In the genomic region with DNA sequence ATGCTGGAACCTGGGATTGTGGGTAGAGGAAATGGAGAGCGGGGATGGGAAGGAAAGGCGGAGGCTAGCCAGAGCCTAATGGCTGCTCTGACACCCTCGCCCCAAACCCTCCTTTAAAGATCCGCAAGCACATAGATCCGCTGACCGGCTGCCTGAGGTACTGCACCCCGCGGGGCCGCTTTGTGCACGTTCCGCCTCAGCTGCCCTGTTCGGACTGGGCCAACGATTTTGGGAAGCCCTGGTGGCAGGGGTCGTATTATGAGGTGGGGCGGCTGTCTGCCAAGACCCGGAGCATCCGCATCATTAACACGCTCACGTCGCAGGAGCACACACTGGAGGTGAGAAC, we compare ENCODE assay signal across 8 cellular contexts. TPM values are rescaled to one million over a fixed set of nuclear protein-coding genes. Genes with fewer than 3 reads are reported as not detected.
DNase-seq lines count a peak whose midpoint lies in the region; ATAC-seq and TF ChIP-seq lines count a peak whose summit lies in the region.

No MANE protein-coding gene starts in this region.

- no peaks in the 10 kb centered on the region for H3K27me3 ChIP-seq in PC-9 (ENCODE audit: insufficient read depth, low read depth)
- no peaks in the 10 kb centered on the region for H3K27me3 ChIP-seq in thoracic aorta (replicated peaks; ENCODE audit: insufficient read depth)

- TSS peak; percentile 13 for BruUV-seq in PC-9 (replicated peaks; lab: Mats Ljungman, UMichigan)

- H3K36me3 ChIP-seq in PC-9 (ENCODE audit: low read depth) (no peaks in the 10 kb centered on the region), thoracic aorta (no peaks in the 10 kb centered on the region)

- peaks cover 14% of the 10 kb centered on the region for H3F3A ChIP-seq in PC-9 (ENCODE audit: insufficient read depth, low read depth)

- no peaks in the 10 kb centered on the region for H3K9me2 ChIP-seq in PC-9 (ENCODE audit: insufficient read depth)

- H3K4me3 ChIP-seq in PC-9, result peak overlapping the region; percentile 97
- H3K4me3 ChIP-seq in cardiac fibroblast (replicated peaks in 1 of 2; ENCODE audit: low read depth in 2 of 2, low read length in 2 of 2), result peak overlapping the region; percentile 70 to 80
- H3K4me3 ChIP-seq in thoracic aorta, result peak overlapping the region; percentile 75

- DNase-seq in activated T-cell treated with anti-CD3 and anti-CD28 coated beads, Interleukin-2, amount 50 U/mL, for 1 hour, result peak; percentile 49
- DNase-seq in activated T-cell treated with anti-CD3 and anti-CD28 coated beads, Interleukin-2, amount 50 U/mL, for 48 hours, result no peak
- DNase-seq in PC-9 (peak; percentile 45 to 53), cardiac fibroblast (ENCODE audit: low read depth in 2 of 2) (peak; percentile 61 to 63), left lobe of liver (ENCODE audit: low spot score) (peak; percentile 64), thoracic aorta (ENCODE audit: low spot score) (no peak)

- H3K79me2 ChIP-seq in PC-9 (ENCODE audit: low read depth), result peaks cover 18% of the 10 kb centered on the region

- H3K27ac ChIP-seq in PC-9, result peak overlapping the region; percentile 79
- peak overlapping the region; percentile 80 to 85 for H3K27ac ChIP-seq in thoracic aorta

- TF ChIP-seq CTCF in PC-9 (conservative IDR thresholded peaks at IDR 0.05) (peak; percentile 53), cardiac fibroblast (IDR thresholded peaks at IDR 0.05; ENCODE audit: low read depth, low read length) (peak; percentile 63), thoracic aorta (IDR thresholded peaks at IDR 0.05) (peak; percentile 49)

- intact Hi-C loops in PC-9 (cut with micrococcal nuclease; ENCODE audit: unreplicated experiment), result loop anchor here (5.0 to 10.0 kb wide), 2 partner anchors 36 to 274 kb away; a partner anchor contains a TSS

- peak overlapping the region; percentile 78 for H2AFZ ChIP-seq in PC-9

- CTCF ChIA-PET in PC-9 (lab: Charles Lee), result no interaction called here

- H3K4me1 ChIP-seq in PC-9 (replicated peaks; ENCODE audit: insufficient read depth) (peaks cover 13% of the 10 kb centered on the region), thoracic aorta (ENCODE audit: control insufficient read depth in 1 of 2, low read depth in 2 of 2) (peaks cover 21 to 31% of the 10 kb centered on the region in 2 donors)

- peak overlapping the region; percentile 97 for H3K4me2 ChIP-seq in PC-9

- ATAC-seq in left lobe of liver, result peak; percentile 37
- ATAC-seq in thoracic aorta (ENCODE audit: insufficient number of reproducible peaks, low FRiP score, low read depth), result no peak
- no peak for ATAC-seq in GM21529 (IDR thresholded peaks at IDR 0.05; ENCODE audit: unreplicated experiment)
- no peak for ATAC-seq in HG02763 (IDR thresholded peaks at IDR 0.05; ENCODE audit: unreplicated experiment)

- H4K20me1 ChIP-seq in PC-9 (ENCODE audit: insufficient read depth), result no peaks in the 10 kb centered on the region

- no peaks in the 10 kb centered on the region for H3K9me3 ChIP-seq in PC-9 (ENCODE audit: insufficient read depth, low read depth)
- no peaks in the 10 kb centered on the region for H3K9me3 ChIP-seq in thoracic aorta

- POLR2A ChIA-PET in PC-9 (lab: Charles Lee; ENCODE audit: unreplicated experiment), result no interaction called here

RNA-seq across cellular contexts. Expression of a gene that starts 0.7 kb away (rescaled TPM):
- total RNA-seq in PC-9 (2021) (14.3 and 22.0 TPM in 2 replicates), left lobe of liver (12.4 TPM), thoracic aorta (1 to 10 TPM; 3.8 to 8.9 TPM)

RNA-seq across cellular contexts. Expression of a gene that starts 1.1 kb away (rescaled TPM):
- 159 and 176 TPM in 2 replicates for total RNA-seq in PC-9 (2021)
- 33.5 TPM for total RNA-seq in left lobe of liver
- total RNA-seq in thoracic aorta, result 10 to 100 TPM; 49.5 to 62.7 TPM

RNA-seq across cellular contexts. Expression of a gene that starts 3.6 kb away (rescaled TPM):
- total RNA-seq in PC-9 (2021), result 3.1 and 3.4 TPM in 2 replicates
- total RNA-seq in left lobe of liver, result 1.3 TPM
- total RNA-seq in thoracic aorta, result 10 to 100 TPM in 1 of 2 donors, 1 to 10 TPM in 1; 4.1 to 21.9 TPM

RNA-seq across cellular contexts. Expression of a gene that starts 24.4 kb away (rescaled TPM):
- total RNA-seq in PC-9 (2021), result 41.3 and 41.8 TPM in 2 replicates
- total RNA-seq in left lobe of liver, result 18.1 TPM
- 10 to 100 TPM in 1 of 2 donors, 1 to 10 TPM in 1; 9.5 to 35.8 TPM for total RNA-seq in thoracic aorta

RNA-seq across cellular contexts. Expression of a gene that starts 30.1 kb away (rescaled TPM):
- total RNA-seq in PC-9 (2021), result 197 and 219 TPM in 2 replicates
- 5.7 TPM for total RNA-seq in left lobe of liver
- 100 to 1,000 TPM in 1 of 2 donors, 10 to 100 TPM in 1; 80.6 to 171 TPM for total RNA-seq in thoracic aorta

Comparison
In these comparisons a context has a peak if more than half of its experiments do, and no peak if none do; other contexts are left out.
1. DNase-seq: peak in activated T-cell treated with anti-CD3 and anti-CD28 coated beads, Interleukin-2, amount 50 U/mL, for 1 hour (single experiment), PC-9 (2 of 2), cardiac fibroblast (2 of 2) and left lobe of liver (single experiment); none in activated T-cell treated with anti-CD3 and anti-CD28 coated beads, Interleukin-2, amount 50 U/mL, for 48 hours (0 of 2) and thoracic aorta (single experiment).
2. Peak in every context shown above with its lines, with median percentiles within 50 percentile points of each other: H3K4me3 ChIP-seq and CTCF ChIP-seq.